In genomic region chr11:44467931-44468330, GRCh38 we compare ENCODE assay signal across 13 cellular contexts.
DNase-seq lines count a peak whose midpoint lies in the region; ATAC-seq and TF ChIP-seq lines count a peak whose summit lies in the region.
"Had no signal": no experiment of that assay in that cellular context is flagged by ENCODE, and none has a peak within 500 bp of the region (broad histone marks: within the 10 kb centered on the region; RNA-seq: fewer than 3 reads in every experiment).

No MANE protein-coding gene starts in this region.

- in situ Hi-C loops in gastrocnemius medialis (cut with MboI; ENCODE audit: low sequenced_read_pairs in 4 of 4), result no loop called here

- H3K27ac ChIP-seq in HUES48 (ENCODE audit: low read depth, low read length) (peak overlapping the region; percentile 59), upper lobe of left lung (no peak overlapping the region), gastrocnemius medialis (no peak overlapping the region)

- H3K4me1 ChIP-seq in HUES48 (ENCODE audit: control insufficient read depth, insufficient read depth, low read length) (peaks cover 15% of the 10 kb centered on the region), upper lobe of left lung (no peaks in the 10 kb centered on the region), gastrocnemius medialis (no peaks in the 10 kb centered on the region)

- no peak for TF ChIP-seq EP300 in upper lobe of left lung (IDR thresholded peaks at IDR 0.05)

- 77 to 86% methylated on average over 4 to 5 of the region's 5 CpGs for WGBS in upper lobe of left lung, 2 donors

- TF ChIP-seq POLR2A in upper lobe of left lung (IDR thresholded peaks at IDR 0.05) (no peak), gastrocnemius medialis (IDR thresholded peaks at IDR 0.05) (no peak)

- H3K4me1 Mint-ChIP-seq in WTC11, result peaks cover 13% of the 10 kb centered on the region
- H3K4me1 Mint-ChIP-seq in activated naive CD4-positive, alpha-beta T cell treated with anti-CD3 and anti-CD28 coated beads for 36 hours (ENCODE audit: low read depth), result no peaks in the 10 kb centered on the region
- H3K4me1 Mint-ChIP-seq: B cell had no signal

- H3K27ac Mint-ChIP-seq in WTC11, result peak overlapping the region; percentile 60; the same call in 1 of the 2 replicates
- no peak overlapping the region for H3K27ac Mint-ChIP-seq in activated naive CD4-positive, alpha-beta T cell treated with anti-CD3 and anti-CD28 coated beads for 36 hours
- H3K27ac Mint-ChIP-seq: B cell; CD4-positive, alpha-beta T cell had no signal

- H3K27me3 ChIP-seq in HUES48 (ENCODE audit: control insufficient read depth, insufficient read depth, low read length) (no peaks in the 10 kb centered on the region), upper lobe of left lung (no peaks in the 10 kb centered on the region), gastrocnemius medialis (no peaks in the 10 kb centered on the region)

- H3K9me3 Mint-ChIP-seq in WTC11, result peaks cover 28% of the 10 kb centered on the region
- H3K9me3 Mint-ChIP-seq in activated naive CD4-positive, alpha-beta T cell treated with anti-CD3 and anti-CD28 coated beads for 36 hours, result peaks cover 3% of the 10 kb centered on the region
- H3K9me3 Mint-ChIP-seq: CD4-positive, alpha-beta T cell had no signal

- DNase-seq in WTC11 (ENCODE audit: low spot score), result no peak
- DNase-seq in iPS-NIHi11 (ENCODE audit: low spot score), result peak; percentile 47
- DNase-seq in activated naive CD4-positive, alpha-beta T cell treated with anti-CD3 and anti-CD28 coated beads for 36 hours, result no peak
- DNase-seq in NCI-H524 (lab: John Stamatoyannopoulos, UW), result no peak
- DNase-seq in upper lobe of left lung, result no peak
- DNase-seq in gastrocnemius medialis, result no peak
- DNase-seq: C1 segment of cervical spinal cord; Calu3; CD4-positive, alpha-beta T cell; DMS 273 treated with DMSO at 0.1 percent for 48 hours had no signal

- H3K36me3 ChIP-seq in HUES48 (ENCODE audit: control insufficient read depth, insufficient read depth, low read length), result no peaks in the 10 kb centered on the region
- no peaks in the 10 kb centered on the region for H3K36me3 ChIP-seq in upper lobe of left lung
- H3K36me3 ChIP-seq in gastrocnemius medialis, result no peaks in the 10 kb centered on the region

- POLR2A ChIA-PET in WTC11 (lab: Charles Lee), result no interaction called here

- peaks cover 10% of the 10 kb centered on the region for H3K36me3 Mint-ChIP-seq in WTC11
- no peaks in the 10 kb centered on the region for H3K36me3 Mint-ChIP-seq in activated naive CD4-positive, alpha-beta T cell treated with anti-CD3 and anti-CD28 coated beads for 36 hours (ENCODE audit: low read depth)

- H3K9me3 ChIP-seq in HUES48 (ENCODE audit: control insufficient read depth, insufficient read depth, low read length) (0 out of 2 replicates have a peak, but pooled peaks cover 6% of the 10 kb centered on the region), upper lobe of left lung (peaks cover 0 to 9% (median 0%) of the 10 kb centered on the region in 4 donors), gastrocnemius medialis (no peaks in the 10 kb centered on the region)

- no peak overlapping the region for H3K9ac ChIP-seq in HUES48 (ENCODE audit: low read depth, low read length)

- H3K27me3 Mint-ChIP-seq in WTC11 (ENCODE audit: low read depth), result no peaks in the 10 kb centered on the region; the same call in none of the 2 replicates
- peaks cover 10% of the 10 kb centered on the region for H3K27me3 Mint-ChIP-seq in activated naive CD4-positive, alpha-beta T cell treated with anti-CD3 and anti-CD28 coated beads for 36 hours (ENCODE audit: low read depth)

- CTCF ChIA-PET in WTC11 (lab: Charles Lee), result interaction anchor here (0.8 to 2.1 kb wide), 8 partner anchors 12 to 182 kb away, joined by 3 to 8 read pairs (median 4); no protein-coding TSS in a partner anchor
- CTCF ChIA-PET in activated naive CD4-positive, alpha-beta T cell treated with anti-CD3 and anti-CD28 coated beads for 36 hours (lab: Charles Lee), result interaction anchor here (0.7 kb wide), 1 partner anchor 334 kb away, joined by 3 read pairs; no protein-coding TSS in a partner anchor

- no peak overlapping the region for H3K4me3 ChIP-seq in HUES48 (ENCODE audit: low read depth, low read length)
- H3K4me3 ChIP-seq in upper lobe of left lung, result no peak overlapping the region
- no peak overlapping the region for H3K4me3 ChIP-seq in gastrocnemius medialis

- ATAC-seq in WTC11, result peak; percentile 51
- ATAC-seq in upper lobe of left lung (ENCODE audit: low FRiP score in 2 of 2), result no peak
- no peak for ATAC-seq in gastrocnemius medialis
- ATAC-seq: HepG2 had no signal

- H3K4me3 Mint-ChIP-seq in WTC11, result no peak overlapping the region
- H3K4me3 Mint-ChIP-seq in activated naive CD4-positive, alpha-beta T cell treated with anti-CD3 and anti-CD28 coated beads for 36 hours, result no peak overlapping the region
- H3K4me3 Mint-ChIP-seq: B cell; CD4-positive, alpha-beta T cell had no signal

- TF ChIP-seq CTCF in WTC11 (IDR thresholded peaks at IDR 0.05), result no peak
- TF ChIP-seq CTCF in upper lobe of left lung (IDR thresholded peaks at IDR 0.05), result no peak
- no peak for TF ChIP-seq CTCF in gastrocnemius medialis (IDR thresholded peaks at IDR 0.05 in 4 of 5, conservative IDR thresholded peaks at IDR 0.05 in 1 of 5)

- intact Hi-C loops in activated naive CD4-positive, alpha-beta T cell treated with anti-CD3 and anti-CD28 coated beads for 36 hours (cut with micrococcal nuclease), result no loop called here
- intact Hi-C loops in gastrocnemius medialis (cut with DNase I; ENCODE audit: low total_unique reads), result no loop called here

TF ChIP-seq in WTC11, 78 proteins besides CTCF, POLR2A, EP300 and RAD21:
- TF ChIP-seq NR3C1 (CRISPR knock-in tag; conservative IDR thresholded peaks at IDR 0.05; ENCODE audit: low read depth) (no peak), FOXK1 (CRISPR knock-in tag; IDR thresholded peaks at IDR 0.05) (no peak), USF1 (CRISPR knock-in tag; IDR thresholded peaks at IDR 0.05) (peak; percentile 22; the same call in 1 of the 2 replicates), E2F4 (CRISPR knock-in tag; IDR thresholded peaks at IDR 0.05; ENCODE audit: borderline replicate concordance, low read depth) (no peak), USF2 (CRISPR knock-in tag; IDR thresholded peaks at IDR 0.05) (peak; percentile 21; the same call in 1 of the 2 replicates), RELA (CRISPR knock-in tag; IDR thresholded peaks at IDR 0.05; ENCODE audit: borderline replicate concordance) (no peak), NR1H2 (CRISPR knock-in tag; IDR thresholded peaks at IDR 0.05) (no peak), GRHL2 (CRISPR knock-in tag; IDR thresholded peaks at IDR 0.05; ENCODE audit: insufficient replicate concordance, severe bottlenecking) (no peak)
